ENCODE assay signal across 1 cellular context in genomic region chr11:61482513-61482912, GRCh38.
TF ChIP-seq lines count a peak whose summit lies in the region.

No MANE protein-coding gene starts in this region.

TF ChIP-seq in WTC11, 78 proteins besides CTCF, POLR2A, EP300 and RAD21 (continued from another document):
- TF ChIP-seq AR (CRISPR knock-in tag; IDR thresholded peaks at IDR 0.05) (no peak), ATF1 (CRISPR knock-in tag; IDR thresholded peaks at IDR 0.05) (no peak), ESRRA (CRISPR knock-in tag; IDR thresholded peaks at IDR 0.05; ENCODE audit: borderline replicate concordance) (no peak)
